ENCODE assay signal across 28 cellular contexts in genomic region chr17:52660692-52661091, GRCh38.
"Had no signal": no experiment of that assay in that cellular context is flagged by ENCODE, and none has a peak within 500 bp of the region (broad histone marks: within the 10 kb centered on the region; RNA-seq: fewer than 3 reads in every experiment).

No MANE protein-coding gene starts in this region.

- DNase-seq: activated CD4-positive, alpha-beta memory T cell treated with anti-CD3 and anti-CD28 coated beads for 36 hours; activated CD4-positive, alpha-beta T cell treated with anti-CD3 and anti-CD28 coated beads, Interleukin-2, amount 10 ng/mL, durations not matched to agents 24 days and 14 days; activated CD4-positive, CD25-positive, alpha-beta regulatory T cell treated with anti-CD3 and anti-CD28 coated beads, Interleukin-2, amount 50 U/mL, for 72 hours; activated CD8-positive, alpha-beta memory T cell treated with anti-CD3 and anti-CD28 coated beads, Interleukin-2, amount 50 U/mL, for 4 hours; activated effector memory CD4-positive, alpha-beta T cell treated with anti-CD3 and anti-CD28 coated beads, Interleukin-2, amount 50 U/mL, for 16 hours; activated naive CD4-positive, alpha-beta T cell treated with anti-CD3 and anti-CD28 coated beads for 36 hours; activated naive CD8-positive, alpha-beta T cell treated with anti-CD3 and anti-CD28 coated beads for 36 hours; activated T-cell treated with anti-CD3 and anti-CD28 coated beads, Interleukin-2, amount 50 U/mL, for 1 hour; adrenal gland; aorta; body of pancreas; cortex of kidney; effector memory CD8-positive, alpha-beta T cell; erythroblast; hippocampal formation; posterior cingulate gyrus; sigmoid colon; stimulated activated CD4-positive, alpha-beta T cell treated with anti-CD3 and anti-CD28 coated beads, Interleukin-4, amount 100 ng/mL, for 4 hours; stimulated activated CD8-positive, alpha-beta memory T cell treated with anti-CD3 and anti-CD28 coated beads, Interleukin-4, amount 100 ng/mL, for 48 hours; stimulated activated naive CD8-positive, alpha-beta T cell treated with anti-CD3 and anti-CD28 coated beads, Interleukin-15, amount 100 ng/mL, for 72 hours; substantia nigra; T-helper 2 cell; upper lobe of right lung had no signal

- H3K9me3 ChIP-seq: adrenal gland, body of pancreas, gastroesophageal sphincter, sigmoid colon, upper lobe of right lung had no signal

- ATAC-seq: body of pancreas; effector memory CD8-positive, alpha-beta T cell; gastroesophageal sphincter; stimulated activated memory B cell treated with anti-CD40 and anti-IgM and Interleukin-4, amounts not matched to agents 10 μg/mL and 1 μg/mL and 100 μg/mL, for 72 hours; stimulated activated naive CD8-positive, alpha-beta T cell treated with anti-CD3 and anti-CD28 coated beads, Interleukin-15, amount 100 ng/mL, for 72 hours; upper lobe of right lung had no signal

- H3K27ac ChIP-seq: adrenal gland, body of pancreas, cardiac muscle cell, gastroesophageal sphincter, sigmoid colon, upper lobe of right lung had no signal

- H3K4me1 ChIP-seq: adrenal gland, body of pancreas, gastroesophageal sphincter, sigmoid colon, upper lobe of right lung had no signal

- FAIRE-seq: keratinocyte, small intestine had no signal

- H3K36me3 ChIP-seq: adrenal gland, cardiac muscle cell, gastroesophageal sphincter, sigmoid colon, upper lobe of right lung had no signal

- H3K4me3 ChIP-seq: adrenal gland, body of pancreas, cardiac muscle cell, gastroesophageal sphincter, sigmoid colon, upper lobe of right lung had no signal

- H3K27me3 ChIP-seq: adrenal gland, body of pancreas, cardiac muscle cell, gastroesophageal sphincter, sigmoid colon, upper lobe of right lung had no signal
